Comparison of ENCODE assay signal across 8 cellular contexts in the genomic region with DNA sequence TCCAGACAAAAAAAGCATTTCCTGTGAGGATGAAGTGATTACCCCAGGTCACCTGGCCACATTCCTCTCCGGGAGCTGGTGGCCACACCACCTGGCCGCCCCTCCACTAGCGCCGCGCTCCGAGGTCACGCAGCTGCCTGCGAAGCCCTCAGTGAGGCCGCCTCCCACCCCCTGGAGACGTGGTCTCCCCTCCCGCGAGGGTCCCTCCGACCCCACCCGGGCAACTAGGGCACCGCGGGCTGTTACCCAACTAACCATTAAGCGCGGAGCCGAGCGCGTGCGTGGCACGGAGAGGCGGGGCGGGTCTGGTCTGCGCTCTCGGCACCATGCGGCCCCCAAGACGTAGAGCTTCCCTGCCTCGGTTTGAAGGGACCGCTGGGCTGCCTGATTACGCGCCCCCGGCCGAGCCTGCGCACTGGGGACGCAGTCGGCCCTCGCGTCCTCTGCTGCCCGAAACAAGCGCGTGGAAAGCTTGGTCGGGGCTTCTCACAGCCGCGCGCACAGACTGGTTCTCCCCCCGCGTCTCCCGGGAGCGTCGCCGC.
DNase-seq lines count a peak whose midpoint lies in the region; ATAC-seq and TF ChIP-seq lines count a peak whose summit lies in the region.

No MANE protein-coding gene starts in this region.

- no peak for ATAC-seq in GM19324 (IDR thresholded peaks at IDR 0.05; ENCODE audit: low FRiP score, unreplicated experiment)

- peak overlapping the region; percentile 96 for H2AFZ ChIP-seq in smooth muscle cell (ENCODE audit: low read depth)

- TF ChIP-seq CTCF in MCF 10A (IDR thresholded peaks at IDR 0.05; ENCODE audit: unreplicated experiment) = no peak
- no peak for TF ChIP-seq CTCF in smooth muscle cell (IDR thresholded peaks at IDR 0.05; ENCODE audit: borderline replicate concordance, insufficient read depth, poor library complexity, severe bottlenecking)

- H3K36me3 ChIP-seq in BLaER1 treated with 17β-estradiol and CSF1 and Interleukin-3, amounts not matched to agents 10 nM and 100 nM = no peaks in the 10 kb centered on the region
- no peaks in the 10 kb centered on the region for H3K36me3 ChIP-seq in smooth muscle cell (ENCODE audit: low read depth)

- H3K4me1 Mint-ChIP-seq in MCF 10A (ENCODE audit: insufficient read depth, unreplicated experiment) = peaks cover 18% of the 10 kb centered on the region

- H3F3A ChIP-seq in smooth muscle cell (ENCODE audit: low read depth) = no peaks in the 10 kb centered on the region

- peaks cover 4 to 12% (median 10%) of the 10 kb centered on the region in 10 experiments; a peak in 17 of 20 replicates for H3K4me1 ChIP-seq in BLaER1 treated with 17β-estradiol and CSF1 and Interleukin-3, amounts not matched to agents 10 nM and 100 nM
- H3K4me1 ChIP-seq in smooth muscle cell (ENCODE audit: low read depth) = peaks cover 4% of the 10 kb centered on the region

- 2% methylated on average over 40 of the region's 53 CpGs for WGBS in smooth muscle cell (ENCODE audit: low lambda C conversion rate)

- peak overlapping the region; percentile 78 to 95 (median 88) for H3K4me2 ChIP-seq in BLaER1 treated with 17β-estradiol and CSF1 and Interleukin-3, amounts not matched to agents 10 nM and 100 nM
- H3K4me2 ChIP-seq in smooth muscle cell = peak overlapping the region; percentile 88

- intact Hi-C loops in MCF 10A (cut with micrococcal nuclease) = no loop called here

- DNase-seq in NCI-H1105 (lab: John Stamatoyannopoulos, UW) (peak; percentile 8), MCF 10A (ENCODE audit: unreplicated experiment) (peak; percentile 52), iPS-NIHi11 (ENCODE audit: low spot score) (peak; percentile 67), smooth muscle cell (lab: John Stamatoyannopoulos, UW; ENCODE audit: unreplicated experiment) (peak; percentile 10), ureter (ENCODE audit: low spot score) (no peak)
- DNase-seq in activated CD8-positive, alpha-beta memory T cell treated with anti-CD3 and anti-CD28 coated beads, Interleukin-2, amount 50 U/mL, for 48 hours = no peak

- POLR2A ChIA-PET in MCF 10A (lab: Yijun Ruan, JAX) = no interaction called here

- 0 out of 22 replicates have a peak, but pooled peaks cover 0 to 6% (median 0%) of the 10 kb centered on the region in 11 experiments for H4K20me1 ChIP-seq in BLaER1 treated with 17β-estradiol and CSF1 and Interleukin-3, amounts not matched to agents 10 nM and 100 nM
- H4K20me1 ChIP-seq in smooth muscle cell (ENCODE audit: low read depth) = no peaks in the 10 kb centered on the region

- H3K4me3 Mint-ChIP-seq in MCF 10A (ENCODE audit: unreplicated experiment) = peak overlapping the region; percentile 84

- H3K9ac ChIP-seq in BLaER1 treated with 17β-estradiol and CSF1 and Interleukin-3, amounts not matched to agents 10 nM and 100 nM = peak overlapping the region in 9 of 11 experiments; percentile 1 to 59 (median 26); a peak in 12 of 22 replicates
- peak overlapping the region; percentile 60 for H3K9ac ChIP-seq in smooth muscle cell (ENCODE audit: low read depth)

- no TSS peak for BruUV-seq in MCF 10A (replicated peaks; lab: Mats Ljungman, UMichigan)

- CTCF ChIA-PET in MCF 10A (lab: Yijun Ruan, JAX) = interaction anchor here (0.7 kb wide), 1 partner anchor 205 kb away, joined by 3 read pairs; no protein-coding TSS in a partner anchor

- H3K27ac ChIP-seq in BLaER1 treated with 17β-estradiol and CSF1 and Interleukin-3, amounts not matched to agents 10 nM and 100 nM = no peak overlapping the region
- no peak overlapping the region for H3K27ac ChIP-seq in smooth muscle cell (ENCODE audit: low read depth)

- H3K36me3 Mint-ChIP-seq in MCF 10A (ENCODE audit: insufficient read depth, unreplicated experiment) = no peaks in the 10 kb centered on the region

- H3K9me3 Mint-ChIP-seq in MCF 10A (ENCODE audit: unreplicated experiment) = no peaks in the 10 kb centered on the region

- no peaks in the 10 kb centered on the region for H3K27me3 Mint-ChIP-seq in MCF 10A (ENCODE audit: insufficient read depth, unreplicated experiment)

- no peaks in the 10 kb centered on the region for H3K79me2 ChIP-seq in smooth muscle cell (ENCODE audit: low read depth)

- H3K27me3 ChIP-seq in BLaER1 treated with 17β-estradiol and CSF1 and Interleukin-3, amounts not matched to agents 10 nM and 100 nM = peaks cover 28 to 40% (median 36%) of the 10 kb centered on the region in 11 experiments
- H3K27me3 ChIP-seq in smooth muscle cell (ENCODE audit: low read depth) = no peaks in the 10 kb centered on the region

- peak overlapping the region; percentile 47 to 64 (median 54) for H3K4me3 ChIP-seq in BLaER1 treated with 17β-estradiol and CSF1 and Interleukin-3, amounts not matched to agents 10 nM and 100 nM
- H3K4me3 ChIP-seq in smooth muscle cell = peak overlapping the region; percentile 58

- peak overlapping the region; percentile 46 for H3K27ac Mint-ChIP-seq in MCF 10A (ENCODE audit: low read depth, unreplicated experiment)

- peaks cover 0 to 14% (median 0%) of the 10 kb centered on the region in 11 experiments; a peak in 4 of 22 replicates for H3K9me3 ChIP-seq in BLaER1 treated with 17β-estradiol and CSF1 and Interleukin-3, amounts not matched to agents 10 nM and 100 nM (replicated peaks in 1 of 11)
- no peaks in the 10 kb centered on the region for H3K9me3 ChIP-seq in smooth muscle cell (replicated peaks; ENCODE audit: low read depth)

Comparison
In these comparisons a context has a peak if more than half of its experiments do, and no peak if none do; other contexts are left out.
1. DNase-seq: peak in NCI-H1105 (single experiment), MCF 10A (single experiment), iPS-NIHi11 (single experiment) and smooth muscle cell (single experiment); none in ureter (single experiment) and activated CD8-positive, alpha-beta memory T cell treated with anti-CD3 and anti-CD28 coated beads, Interleukin-2, amount 50 U/mL, for 48 hours (single experiment).